Comparison of ENCODE assay signal across 12 cellular contexts in genomic region chr1:245678866-245679411, GRCh38.
"Had no signal": no experiment of that assay in that cellular context is flagged by ENCODE, and none has a peak within 500 bp of the region (broad histone marks: within the 10 kb centered on the region; RNA-seq: fewer than 3 reads in every experiment).

No MANE protein-coding gene starts in this region.

- H3K27me3 ChIP-seq: esophagus muscularis mucosa, right atrium auricular region had no signal

- H3K4me1 Mint-ChIP-seq: activated CD4-positive, alpha-beta memory T cell treated with anti-CD3 and anti-CD28 coated beads, Interleukin-2, amount 10 ng/mL, durations not matched to agents 7 days and 5 days; stimulated activated naive CD8-positive, alpha-beta T cell treated with anti-CD3 and anti-CD28 coated beads, Interleukin-15, amount 100 ng/mL, for 72 hours had no signal

- FAIRE-seq: bronchial epithelial cell had no signal

- H3K27me3 Mint-ChIP-seq: activated CD4-positive, alpha-beta memory T cell treated with anti-CD3 and anti-CD28 coated beads, Interleukin-2, amount 10 ng/mL, durations not matched to agents 7 days and 5 days; naive B cell; stimulated activated naive CD8-positive, alpha-beta T cell treated with anti-CD3 and anti-CD28 coated beads, Interleukin-15, amount 100 ng/mL, for 72 hours had no signal

- H3K27ac ChIP-seq: esophagus muscularis mucosa, lower lobe of right lung, right atrium auricular region had no signal

- H3K9me3 ChIP-seq: esophagus muscularis mucosa, lower lobe of right lung, right atrium auricular region had no signal

- H3K4me3 Mint-ChIP-seq: activated CD4-positive, alpha-beta memory T cell treated with anti-CD3 and anti-CD28 coated beads, Interleukin-2, amount 10 ng/mL, durations not matched to agents 7 days and 5 days; activated T-cell treated with anti-CD3 and anti-CD28 coated beads, Interleukin-2, amount 50 U/mL, for 72 hours; stimulated activated naive CD8-positive, alpha-beta T cell treated with anti-CD3 and anti-CD28 coated beads, Interleukin-15, amount 100 ng/mL, for 72 hours had no signal

- H3K9me3 Mint-ChIP-seq: activated T-cell treated with anti-CD3 and anti-CD28 coated beads, Interleukin-2, amount 50 U/mL, for 72 hours; stimulated activated naive CD8-positive, alpha-beta T cell treated with anti-CD3 and anti-CD28 coated beads, Interleukin-15, amount 100 ng/mL, for 72 hours had no signal

- DNase-seq: activated CD4-positive, alpha-beta memory T cell treated with anti-CD3 and anti-CD28 coated beads, Interleukin-2, amount 10 ng/mL, durations not matched to agents 7 days and 5 days; activated naive CD4-positive, alpha-beta T cell; activated T-cell treated with anti-CD3 and anti-CD28 coated beads, Interleukin-2, amount 50 U/mL, for 72 hours; aorta; glutamatergic neuron; lower lobe of right lung; naive B cell; stimulated activated naive CD8-positive, alpha-beta T cell treated with anti-CD3 and anti-CD28 coated beads, Interleukin-15, amount 100 ng/mL, for 72 hours; T-helper 9 cell had no signal

- H3K36me3 ChIP-seq: esophagus muscularis mucosa, lower lobe of right lung, right atrium auricular region had no signal

- H3K4me1 ChIP-seq: lower lobe of right lung had no signal

- H3K27ac Mint-ChIP-seq: activated CD4-positive, alpha-beta memory T cell treated with anti-CD3 and anti-CD28 coated beads, Interleukin-2, amount 10 ng/mL, durations not matched to agents 7 days and 5 days; activated T-cell treated with anti-CD3 and anti-CD28 coated beads, Interleukin-2, amount 50 U/mL, for 72 hours; stimulated activated naive CD8-positive, alpha-beta T cell treated with anti-CD3 and anti-CD28 coated beads, Interleukin-15, amount 100 ng/mL, for 72 hours had no signal

- H3K4me3 ChIP-seq: esophagus muscularis mucosa, lower lobe of right lung, right atrium auricular region had no signal

- ATAC-seq: activated T-cell treated with anti-CD3 and anti-CD28 coated beads, Interleukin-2, amount 50 U/mL, for 72 hours; lower lobe of right lung had no signal
